In the genomic region with DNA sequence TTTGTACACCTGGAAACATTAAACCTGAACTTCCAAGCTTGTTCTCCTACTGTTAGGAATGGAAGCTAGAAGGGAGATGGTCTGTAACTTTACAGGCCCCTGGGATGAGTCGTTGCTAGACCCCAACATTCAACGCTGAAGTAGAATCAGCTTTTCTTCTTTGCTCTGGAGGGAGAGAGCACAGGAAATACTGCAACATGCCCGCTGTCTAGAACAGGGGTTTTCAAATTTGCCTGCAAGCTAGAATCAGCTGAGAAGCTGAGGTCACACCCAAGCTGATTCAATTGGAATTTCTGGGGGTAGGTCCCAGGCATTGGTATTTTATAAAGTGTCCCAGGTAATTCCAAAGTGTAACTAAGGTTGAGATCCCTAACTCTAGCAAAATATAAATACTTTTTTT, we compare ENCODE assay signal across 30 cellular contexts.
"Had no signal": no experiment of that assay in that cellular context is flagged by ENCODE, and none has a peak within 500 bp of the region (broad histone marks: within the 10 kb centered on the region; RNA-seq: fewer than 3 reads in every experiment).

No MANE protein-coding gene starts in this region.

- H3K4me1 ChIP-seq: ascending aorta had no signal

- H3K9me3 Mint-ChIP-seq: activated naive CD4-positive, alpha-beta T cell treated with anti-CD3 and anti-CD28 coated beads, Interleukin-2, amount 50 U/mL, for 72 hours; activated naive CD8-positive, alpha-beta T cell treated with anti-CD3 and anti-CD28 coated beads, Interleukin-2, amount 50 U/mL, for 24 hours; activated T-helper 1 cell treated with anti-CD3 and anti-CD28 coated beads, Interleukin-12 subunit alpha, Interleukin-12 subunit beta, Interleukin-2, Interleukin-4 antibody, amounts not matched to agents 30 ng/mL and 10 ng/mL and 1 ng/mL, durations not matched to agents 14 hours and 24 hours and 36 hours; IgD-negative memory B cell had no signal

- H3K36me3 Mint-ChIP-seq: activated naive CD4-positive, alpha-beta T cell treated with anti-CD3 and anti-CD28 coated beads, Interleukin-2, amount 50 U/mL, for 72 hours had no signal

- H3K27ac Mint-ChIP-seq: activated CD8-positive, alpha-beta T cell treated with anti-CD3 and anti-CD28 coated beads, Interleukin-2, amount 10 ng/mL, durations not matched to agents 7 days and 5 days; activated naive CD4-positive, alpha-beta T cell treated with anti-CD3 and anti-CD28 coated beads, Interleukin-2, amount 50 U/mL, for 72 hours; activated naive CD8-positive, alpha-beta T cell treated with anti-CD3 and anti-CD28 coated beads, Interleukin-2, amount 50 U/mL, for 24 hours; activated T-helper 1 cell treated with anti-CD3 and anti-CD28 coated beads, Interleukin-12 subunit alpha, Interleukin-12 subunit beta, Interleukin-2, Interleukin-4 antibody, amounts not matched to agents 30 ng/mL and 10 ng/mL and 1 ng/mL, durations not matched to agents 14 hours and 24 hours and 36 hours; IgD-negative memory B cell had no signal

- H3K4me3 Mint-ChIP-seq: activated CD8-positive, alpha-beta T cell treated with anti-CD3 and anti-CD28 coated beads, Interleukin-2, amount 10 ng/mL, durations not matched to agents 7 days and 5 days; activated naive CD8-positive, alpha-beta T cell treated with anti-CD3 and anti-CD28 coated beads, Interleukin-2, amount 50 U/mL, for 24 hours; activated T-helper 1 cell treated with anti-CD3 and anti-CD28 coated beads, Interleukin-12 subunit alpha, Interleukin-12 subunit beta, Interleukin-2, Interleukin-4 antibody, amounts not matched to agents 30 ng/mL and 10 ng/mL and 1 ng/mL, durations not matched to agents 14 hours and 24 hours and 36 hours had no signal

- H3K36me3 ChIP-seq: ascending aorta, cardiac muscle cell, SJSA1 had no signal

- H3K4me3 ChIP-seq: ascending aorta, body of pancreas, cardiac muscle cell, SJSA1 had no signal

- H3K27me3 Mint-ChIP-seq: activated naive CD8-positive, alpha-beta T cell treated with anti-CD3 and anti-CD28 coated beads, Interleukin-2, amount 50 U/mL, for 24 hours; IgD-negative memory B cell had no signal

- H3K9me3 ChIP-seq: ascending aorta, body of pancreas, SJSA1 had no signal

- ATAC-seq: activated CD4-positive, CD25-positive, alpha-beta regulatory T cell treated with anti-CD3 and anti-CD28 coated beads, Interleukin-2, amount 50 U/mL, for 24 hours; activated CD8-positive, alpha-beta T cell treated with anti-CD3 and anti-CD28 coated beads, Interleukin-2, amount 10 ng/mL, durations not matched to agents 7 days and 5 days; activated naive CD4-positive, alpha-beta T cell treated with anti-CD3 and anti-CD28 coated beads, Interleukin-2, amount 50 U/mL, for 72 hours; activated naive CD8-positive, alpha-beta T cell treated with anti-CD3 and anti-CD28 coated beads, Interleukin-2, amount 50 U/mL, for 24 hours; body of pancreas; PC-3; SK-N-SH treated with all-trans-retinoic acid at 6 μM for 48 hours had no signal

- DNase-seq: activated CD4-positive, alpha-beta T cell treated with anti-CD3 and anti-CD28 coated beads for 4 hours; activated CD4-positive, alpha-beta T cell treated with anti-CD3 and anti-CD28 coated beads, Interleukin-2, amount 50 U/mL, for 4 hours; activated CD8-positive, alpha-beta memory T cell treated with anti-CD3 and anti-CD28 coated beads, Interleukin-2, amount 50 U/mL, for 48 hours; activated CD8-positive, alpha-beta T cell treated with anti-CD3 and anti-CD28 coated beads, Interleukin-2, amount 10 ng/mL, durations not matched to agents 7 days and 5 days; activated effector memory CD4-positive, alpha-beta T cell treated with Interleukin-2 at 50 U/mL for 16 hours; activated naive CD4-positive, alpha-beta T cell treated with Interleukin-2 at 50 U/mL for 16 hours; activated naive CD8-positive, alpha-beta T cell treated with anti-CD3 and anti-CD28 coated beads, Interleukin-2, amount 50 U/mL, for 24 hours; activated T-cell treated with anti-CD3 and anti-CD28 coated beads, Interleukin-2, amount 50 U/mL, for 1 hour; amniotic stem cell; body of pancreas; KG1; NCI-H1092; NCI-H1417; NCI-H1930; NCI-H2171; NCI-H226; NCI-H510A; NCI-H526 treated with DMSO at 0.1 percent for 48 hours; NCI-H82; PC-3; SHP77; SW 1271 had no signal

- H3K27ac ChIP-seq: ascending aorta, body of pancreas, cardiac muscle cell, SJSA1 had no signal

- H3K27me3 ChIP-seq: ascending aorta, body of pancreas, cardiac muscle cell had no signal
